ENCODE assay signal across 11 cellular contexts in genomic region chr14:76138119-76138757, GRCh38. TPM values are rescaled to one million over a fixed set of nuclear protein-coding genes. Genes with fewer than 3 reads are reported as not detected.
DNase-seq lines count a peak whose midpoint lies in the region; ATAC-seq and TF ChIP-seq lines count a peak whose summit lies in the region.
"Had no signal": no experiment of that assay in that cellular context is flagged by ENCODE, and none has a peak within 500 bp of the region (broad histone marks: within the 10 kb centered on the region; RNA-seq: fewer than 3 reads in every experiment).

No MANE protein-coding gene starts in this region.

- no peak overlapping the region for H4K12ac ChIP-seq in trophoblast cell (ENCODE audit: low read depth, low read length)

- H3K4me3 Mint-ChIP-seq in CD8-positive, alpha-beta memory T cell, result no peak overlapping the region
- H3K4me3 Mint-ChIP-seq: T-helper 17 cell had no signal

- H3K4me1 ChIP-seq in right cardiac atrium (ENCODE audit: control insufficient read depth, insufficient read depth, low read length) (no peaks in the 10 kb centered on the region), iPS DF 6.9 (ENCODE audit: control insufficient read depth, insufficient read depth, low read length) (peaks cover 5% of the 10 kb centered on the region; the same call in 1 of the 2 replicates), trophoblast cell (ENCODE audit: control insufficient read depth in 1 of 2, insufficient read depth in 2 of 2, low read length in 2 of 2) (no peaks in the 10 kb centered on the region), colonic mucosa (no peaks in the 10 kb centered on the region)
- no peaks in the 10 kb centered on the region for H3K4me1 ChIP-seq in CD8-positive, alpha-beta memory T cell (ENCODE audit: insufficient read depth, low read length)

- H2AK5ac ChIP-seq in trophoblast cell (ENCODE audit: low read length), result no peak overlapping the region

- no peak overlapping the region for H3K4ac ChIP-seq in trophoblast cell (ENCODE audit: low read depth, low read length)

- H4K91ac ChIP-seq in trophoblast cell (ENCODE audit: low read depth, low read length), result no peak overlapping the region

- peak overlapping the region; percentile 77 for H3K4me2 ChIP-seq in trophoblast cell (ENCODE audit: low read length)

- no peaks in the 10 kb centered on the region for H3K9me3 ChIP-seq in right cardiac atrium (ENCODE audit: control insufficient read depth, low read length)
- H3K9me3 ChIP-seq in iPS DF 6.9 (ENCODE audit: control insufficient read depth, insufficient read depth, low read length), result no peaks in the 10 kb centered on the region
- H3K9me3 ChIP-seq in trophoblast cell (ENCODE audit: insufficient read depth, low read depth, low read length), result peaks cover 3% of the 10 kb centered on the region
- no peaks in the 10 kb centered on the region for H3K9me3 ChIP-seq in CD8-positive, alpha-beta memory T cell (ENCODE audit: low read length)
- H3K9me3 ChIP-seq in colonic mucosa, result no peaks in the 10 kb centered on the region

- no peak overlapping the region for H3K18ac ChIP-seq in trophoblast cell (ENCODE audit: low read length)

- DNase-seq in right cardiac atrium (no peak), cardiac septum (ENCODE audit: low spot score) (no peak), iPS DF 6.9 (ENCODE audit: low read depth, low spot score) (no peak), trophoblast cell (no peak), NCI-H1092 (lab: John Stamatoyannopoulos, UW) (no peak), colonic mucosa (no peak)
- no peak for DNase-seq in CD8-positive, alpha-beta memory T cell
- DNase-seq: left colon, MM.1S, T-helper 17 cell had no signal

- no peak for TF ChIP-seq CTCF in colonic mucosa (IDR thresholded peaks at IDR 0.05)

- intact Hi-C loops in right cardiac atrium (cut with DNase I) (no loop called here), cardiac septum (cut with DNase I) (no loop called here), colonic mucosa (cut with DNase I) (no loop called here)

- H3K27ac Mint-ChIP-seq in CD8-positive, alpha-beta memory T cell, result no peak overlapping the region
- H3K27ac Mint-ChIP-seq: T-helper 17 cell had no signal

- no peak for TF ChIP-seq POLR2A in GM18505 (IDR thresholded peaks at IDR 0.05; ENCODE audit: borderline replicate concordance, extremely low read depth, insufficient read depth, insufficient read length)

- no peak overlapping the region for H2BK120ac ChIP-seq in trophoblast cell (ENCODE audit: insufficient read depth, low read length, poor library complexity)

- H3K27me3 Mint-ChIP-seq in CD8-positive, alpha-beta memory T cell, result peaks cover 59 to 80% of the 10 kb centered on the region in 2 donors

- POLR2A ChIA-PET in CD8-positive, alpha-beta memory T cell (lab: Charles Lee), result no interaction called here

- H3K9me3 Mint-ChIP-seq in CD8-positive, alpha-beta memory T cell, result peaks cover 9 to 19% (median 12%) of the 10 kb centered on the region in 5 donors

- H4K8ac ChIP-seq in trophoblast cell (ENCODE audit: low read depth, low read length), result no peak overlapping the region

- ATAC-seq in right cardiac atrium (no peak), GM18505 (IDR thresholded peaks at IDR 0.05; ENCODE audit: unreplicated experiment) (no peak)
- ATAC-seq: left colon, T-helper 17 cell had no signal

- H3K23ac ChIP-seq in trophoblast cell (ENCODE audit: low read length), result no peak overlapping the region

- H3K36me3 ChIP-seq in iPS DF 6.9 (ENCODE audit: control insufficient read depth, insufficient read depth, low read length) (no peaks in the 10 kb centered on the region), trophoblast cell (ENCODE audit: control insufficient read depth in 1 of 2, insufficient read depth in 2 of 2, low read length in 2 of 2) (no peaks in the 10 kb centered on the region), colonic mucosa (no peaks in the 10 kb centered on the region)
- H3K36me3 ChIP-seq in CD8-positive, alpha-beta memory T cell (ENCODE audit: insufficient read depth, low read length), result no peaks in the 10 kb centered on the region

- H3K4me3 ChIP-seq in right cardiac atrium (ENCODE audit: low read length) (peak overlapping the region; percentile 45), iPS DF 6.9 (ENCODE audit: low read length) (peak overlapping the region; percentile 48; the same call in 1 of the 2 replicates), trophoblast cell (ENCODE audit: low read depth, low read length) (no peak overlapping the region), colonic mucosa (no peak overlapping the region)
- no peak overlapping the region for H3K4me3 ChIP-seq in CD8-positive, alpha-beta memory T cell (ENCODE audit: low read length)

- H3K27me3 ChIP-seq in right cardiac atrium (ENCODE audit: control insufficient read depth, insufficient read depth), result no peaks in the 10 kb centered on the region
- H3K27me3 ChIP-seq in iPS DF 6.9 (ENCODE audit: control insufficient read depth, insufficient read depth, low read length), result peaks cover 8% of the 10 kb centered on the region
- H3K27me3 ChIP-seq in trophoblast cell (ENCODE audit: insufficient read depth, low read length), result peaks cover 28% of the 10 kb centered on the region
- H3K27me3 ChIP-seq in CD8-positive, alpha-beta memory T cell (ENCODE audit: insufficient read depth, low read length, poor library complexity, severe bottlenecking), result peaks cover 33% of the 10 kb centered on the region
- peaks cover 24% of the 10 kb centered on the region for H3K27me3 ChIP-seq in colonic mucosa

- peak overlapping the region; percentile 45 for H2AFZ ChIP-seq in trophoblast cell (ENCODE audit: insufficient read depth, low read length, poor library complexity)

- no peak overlapping the region for H2BK5ac ChIP-seq in trophoblast cell (ENCODE audit: low read depth, low read length, poor library complexity)

- H3K79me1 ChIP-seq in trophoblast cell (ENCODE audit: low read length), result no peaks in the 10 kb centered on the region

- CTCF ChIA-PET in CD8-positive, alpha-beta memory T cell (lab: Charles Lee), result no interaction called here

- H2BK12ac ChIP-seq in trophoblast cell (ENCODE audit: low read length), result no peak overlapping the region

- H3K79me2 ChIP-seq in trophoblast cell (ENCODE audit: control insufficient read depth, insufficient read depth, low read length, poor library complexity), result no peaks in the 10 kb centered on the region

- H3K9ac ChIP-seq in trophoblast cell (ENCODE audit: low read length) (no peak overlapping the region), colonic mucosa (ENCODE audit: low read depth in 2 of 2, low read length in 2 of 2) (no peak overlapping the region)

- 5% methylated on average over 24 of the region's 24 CpGs for WGBS in right cardiac atrium
- WGBS in iPS DF 6.9 (ENCODE audit: insufficient coverage, insufficient read length), result no CpG with 5 or more reads among the region's 24 CpGs
- no CpG with 5 or more reads among the region's 24 CpGs for WGBS in trophoblast cell (ENCODE audit: extremely low coverage, insufficient coverage, insufficient read length)

- peaks cover 0 to 11% (median 8%) of the 10 kb centered on the region in 3 donors for H3K4me1 Mint-ChIP-seq in CD8-positive, alpha-beta memory T cell

- H3K27ac ChIP-seq in right cardiac atrium (ENCODE audit: low read length) (no peak overlapping the region), iPS DF 6.9 (ENCODE audit: low read length) (no peak overlapping the region), trophoblast cell (ENCODE audit: low read depth, low read length) (no peak overlapping the region), colonic mucosa (no peak overlapping the region)
- H3K27ac ChIP-seq in CD8-positive, alpha-beta memory T cell (ENCODE audit: low read depth, low read length), result no peak overlapping the region

- H3K14ac ChIP-seq in trophoblast cell (ENCODE audit: low read length), result no peak overlapping the region

- H3K36me3 Mint-ChIP-seq in CD8-positive, alpha-beta memory T cell, result peaks cover 0 to 4% (median 1%) of the 10 kb centered on the region in 3 donors

RNA-seq across cellular contexts. Expression of gene GPATCH2L, which starts 13.5 kb away (rescaled TPM):
- total RNA-seq in right cardiac atrium (10 to 100 TPM; 32.7 to 81.4 (median 35.0) TPM), cardiac septum (33.2 TPM), colonic mucosa (10 to 100 TPM; 33.7 to 34.7 TPM)
- 9.7 TPM for polyA plus RNA-seq in right cardiac atrium
- 14.4 and 15.2 TPM in 2 replicates for polyA plus RNA-seq in trophoblast cell (2013)
- 10 to 100 TPM; 36.0 to 41.9 TPM for total RNA-seq in CD8-positive, alpha-beta memory T cell
- 8.3 TPM for polyA plus RNA-seq in CD8-positive, alpha-beta memory T cell

Comparison
In these comparisons a context has a peak if more than half of its experiments do, and no peak if none do; other contexts are left out.
1. H3K4me3 ChIP-seq: peak in right cardiac atrium (single experiment) and iPS DF 6.9 (single experiment); none in trophoblast cell (single experiment), CD8-positive, alpha-beta memory T cell (single experiment) and colonic mucosa (single experiment).